In genomic region chr7:101172854-101173751, GRCh38 we compare ENCODE assay signal across 8 cellular contexts. TPM values are rescaled to one million over a fixed set of nuclear protein-coding genes. Genes with fewer than 3 reads are reported as not detected.
DNase-seq lines count a peak whose midpoint lies in the region; ATAC-seq and TF ChIP-seq lines count a peak whose summit lies in the region.

No MANE protein-coding gene starts in this region.

- no peak overlapping the region for H3K4me3 ChIP-seq in CD4-positive, alpha-beta memory T cell (ENCODE audit: low read length in 2 of 2)
- peak overlapping the region; percentile 1 to 31 for H3K4me3 ChIP-seq in right atrium auricular region

- H3K4me1 ChIP-seq in CD4-positive, alpha-beta memory T cell (ENCODE audit: insufficient read depth, low read length), result peaks cover 56% of the 10 kb centered on the region
- peaks cover 0 to 40% of the 10 kb centered on the region in 2 donors for H3K4me1 ChIP-seq in right atrium auricular region

- no peak for TF ChIP-seq CTCF in right atrium auricular region (IDR thresholded peaks at IDR 0.05)

- peak overlapping the region in 2 of 7 donors; percentile 32 to 41 for H3K27ac Mint-ChIP-seq in CD4-positive, alpha-beta memory T cell
- no peak overlapping the region for H3K27ac Mint-ChIP-seq in activated CD4-positive, alpha-beta memory T cell treated with anti-CD3 and anti-CD28 coated beads for 36 hours
- no peak overlapping the region for H3K27ac Mint-ChIP-seq in stimulated activated effector memory CD8-positive, alpha-beta T cell treated with anti-CD3 and anti-CD28 coated beads, Interleukin-12 subunit alpha, Interleukin-12 subunit beta, amount 100 ng/mL, for 72 hours

- H3K4me3 Mint-ChIP-seq in CD4-positive, alpha-beta memory T cell, result peak overlapping the region in 6 of 8 donors; percentile 40 to 69 (median 48)
- H3K4me3 Mint-ChIP-seq in activated CD4-positive, alpha-beta memory T cell treated with anti-CD3 and anti-CD28 coated beads for 36 hours, result no peak overlapping the region
- peak overlapping the region; percentile 60 for H3K4me3 Mint-ChIP-seq in stimulated activated effector memory CD8-positive, alpha-beta T cell treated with anti-CD3 and anti-CD28 coated beads, Interleukin-12 subunit alpha, Interleukin-12 subunit beta, amount 100 ng/mL, for 72 hours

- CTCF ChIA-PET in CD4-positive, alpha-beta memory T cell (lab: Charles Lee; ENCODE audit: partially characterized antibody), result interaction anchor here (0.9 to 4.7 kb wide), 4 partner anchors 18 to 31 kb away, joined by 3 to 27 read pairs (median 13); no protein-coding TSS in a partner anchor
- CTCF ChIA-PET in activated CD4-positive, alpha-beta memory T cell treated with anti-CD3 and anti-CD28 coated beads for 36 hours (lab: Charles Lee), result interaction anchor here (0.7 to 6.9 kb wide), 7 partner anchors 19 to 110 kb away, joined by 3 to 34 read pairs (median 4); no protein-coding TSS in a partner anchor

- H3K4me1 Mint-ChIP-seq in CD4-positive, alpha-beta memory T cell, result peaks cover 30 to 60% (median 48%) of the 10 kb centered on the region in 4 donors
- H3K4me1 Mint-ChIP-seq in activated CD4-positive, alpha-beta memory T cell treated with anti-CD3 and anti-CD28 coated beads for 36 hours (ENCODE audit: low read depth), result peaks cover 51% of the 10 kb centered on the region
- H3K4me1 Mint-ChIP-seq in stimulated activated effector memory CD8-positive, alpha-beta T cell treated with anti-CD3 and anti-CD28 coated beads, Interleukin-12 subunit alpha, Interleukin-12 subunit beta, amount 100 ng/mL, for 72 hours, result peaks cover 65% of the 10 kb centered on the region

- H3K9me3 Mint-ChIP-seq in CD4-positive, alpha-beta memory T cell, result peaks cover 0 to 4% (median 0%) of the 10 kb centered on the region in 8 donors
- H3K9me3 Mint-ChIP-seq in activated CD4-positive, alpha-beta memory T cell treated with anti-CD3 and anti-CD28 coated beads for 36 hours, result no peaks in the 10 kb centered on the region
- no peaks in the 10 kb centered on the region for H3K9me3 Mint-ChIP-seq in stimulated activated effector memory CD8-positive, alpha-beta T cell treated with anti-CD3 and anti-CD28 coated beads, Interleukin-12 subunit alpha, Interleukin-12 subunit beta, amount 100 ng/mL, for 72 hours

- intact Hi-C loops in CD4-positive, alpha-beta memory T cell (cut with micrococcal nuclease), result no loop called here
- intact Hi-C loops in activated CD4-positive, alpha-beta memory T cell treated with anti-CD3 and anti-CD28 coated beads for 36 hours (cut with micrococcal nuclease), result loop anchor here (5.0 kb wide), 1 partner anchor 286 kb away; the partner anchor contains the start of gene UFSP1

- peaks cover 62 to 76% of the 10 kb centered on the region in 2 donors for H3K27me3 Mint-ChIP-seq in CD4-positive, alpha-beta memory T cell
- H3K27me3 Mint-ChIP-seq in activated CD4-positive, alpha-beta memory T cell treated with anti-CD3 and anti-CD28 coated beads for 36 hours, result peaks cover 79% of the 10 kb centered on the region

- no peaks in the 10 kb centered on the region for H3K9me3 ChIP-seq in CD4-positive, alpha-beta memory T cell (ENCODE audit: control insufficient read depth in 1 of 2, low read length in 2 of 2)
- H3K9me3 ChIP-seq in right atrium auricular region, result no peaks in the 10 kb centered on the region

- ATAC-seq in stimulated activated effector memory CD8-positive, alpha-beta T cell treated with anti-CD3 and anti-CD28 coated beads, Interleukin-12 subunit alpha, Interleukin-12 subunit beta, amount 100 ng/mL, for 72 hours, result peak; percentile 34
- ATAC-seq in HG03432 (IDR thresholded peaks at IDR 0.05; ENCODE audit: unreplicated experiment) (no peak), HG02759 (IDR thresholded peaks at IDR 0.05; ENCODE audit: unreplicated experiment) (no peak)

- POLR2A ChIA-PET in CD4-positive, alpha-beta memory T cell (lab: Charles Lee; ENCODE audit: partially characterized antibody), result interaction anchor here (1.3 kb wide), 2 partner anchors 29 to 45 kb away, joined by 3 read pairs; partner anchors contain the start of genes PLOD3 and ZNHIT1
- POLR2A ChIA-PET in activated CD4-positive, alpha-beta memory T cell treated with anti-CD3 and anti-CD28 coated beads for 36 hours (lab: Charles Lee), result interaction anchor here (1.0 kb wide), 1 partner anchor 8 kb away, joined by 5 read pairs; the partner anchor contains the start of gene VGF

- DNase-seq in CD4-positive, alpha-beta memory T cell, result no peak
- peak; percentile 23 for DNase-seq in HuH-7.5 (ENCODE audit: low spot score)
- peak; percentile 54 for DNase-seq in activated CD4-positive, alpha-beta memory T cell treated with anti-CD3 and anti-CD28 coated beads for 36 hours
- DNase-seq in right atrium auricular region (ENCODE audit: low spot score), result no peak
- no peak for DNase-seq in stimulated activated effector memory CD8-positive, alpha-beta T cell treated with anti-CD3 and anti-CD28 coated beads, Interleukin-12 subunit alpha, Interleukin-12 subunit beta, amount 100 ng/mL, for 72 hours (ENCODE audit: low spot score in 2 of 2)
- DNase-seq in occipital lobe (lab: John Stamatoyannopoulos, UW), result no peak

- no peaks in the 10 kb centered on the region for H3K36me3 Mint-ChIP-seq in CD4-positive, alpha-beta memory T cell
- H3K36me3 Mint-ChIP-seq in activated CD4-positive, alpha-beta memory T cell treated with anti-CD3 and anti-CD28 coated beads for 36 hours, result no peaks in the 10 kb centered on the region
- H3K36me3 Mint-ChIP-seq in stimulated activated effector memory CD8-positive, alpha-beta T cell treated with anti-CD3 and anti-CD28 coated beads, Interleukin-12 subunit alpha, Interleukin-12 subunit beta, amount 100 ng/mL, for 72 hours, result peaks cover 6% of the 10 kb centered on the region

- peaks cover 76% of the 10 kb centered on the region for H3K27me3 ChIP-seq in CD4-positive, alpha-beta memory T cell (ENCODE audit: insufficient read depth, low read length)
- peaks cover 57 to 59% of the 10 kb centered on the region in 2 donors for H3K27me3 ChIP-seq in right atrium auricular region

- no peaks in the 10 kb centered on the region for H3K36me3 ChIP-seq in CD4-positive, alpha-beta memory T cell (ENCODE audit: insufficient read depth, low read length)
- H3K36me3 ChIP-seq in right atrium auricular region, result no peaks in the 10 kb centered on the region

- H3K27ac ChIP-seq in CD4-positive, alpha-beta memory T cell (ENCODE audit: low read depth, low read length), result no peak overlapping the region
- no peak overlapping the region for H3K27ac ChIP-seq in right atrium auricular region

RNA-seq across cellular contexts. Expression of gene NAT16, which starts 7.0 kb away (rescaled TPM):
- total RNA-seq in CD4-positive, alpha-beta memory T cell, result not detected
- polyA plus RNA-seq in CD4-positive, alpha-beta memory T cell, result not detected
- not detected for total RNA-seq in activated CD4-positive, alpha-beta memory T cell treated with anti-CD3 and anti-CD28 coated beads for 36 hours
- total RNA-seq in right atrium auricular region (not detected), occipital lobe (1.2 TPM)

RNA-seq across cellular contexts. Expression of gene VGF, which starts 7.7 kb away (rescaled TPM):
- not detected for total RNA-seq in CD4-positive, alpha-beta memory T cell
- not detected for polyA plus RNA-seq in CD4-positive, alpha-beta memory T cell
- total RNA-seq in activated CD4-positive, alpha-beta memory T cell treated with anti-CD3 and anti-CD28 coated beads for 36 hours, result not detected
- total RNA-seq in right atrium auricular region (not detected), occipital lobe (9.7 TPM)

RNA-seq across cellular contexts. Expression of gene AP1S1, which starts 18.8 kb away (rescaled TPM):
- 10 to 100 TPM in 1 of 2 experiments, 1 to 10 TPM in 1; 8.8 to 10.8 TPM for total RNA-seq in CD4-positive, alpha-beta memory T cell
- polyA plus RNA-seq in CD4-positive, alpha-beta memory T cell, result 1 to 10 TPM; 4.2 to 8.2 TPM
- total RNA-seq in activated CD4-positive, alpha-beta memory T cell treated with anti-CD3 and anti-CD28 coated beads for 36 hours, result 10 to 100 TPM; 41.1 to 44.7 TPM
- total RNA-seq in right atrium auricular region, result 10 to 100 TPM; 16.1 to 18.8 TPM
- total RNA-seq in occipital lobe, result 93.4 TPM

RNA-seq across cellular contexts. Expression of gene MOGAT3, which starts 27.7 kb away (rescaled TPM):
- total RNA-seq in CD4-positive, alpha-beta memory T cell, result not detected
- polyA plus RNA-seq in CD4-positive, alpha-beta memory T cell, result not detected
- not detected for total RNA-seq in activated CD4-positive, alpha-beta memory T cell treated with anti-CD3 and anti-CD28 coated beads for 36 hours
- total RNA-seq in right atrium auricular region (not detected), occipital lobe (not detected)

RNA-seq across cellular contexts. Expression of gene PLOD3, which starts 44.3 kb away (rescaled TPM):
- 10 to 100 TPM; 64.0 to 72.4 TPM for total RNA-seq in CD4-positive, alpha-beta memory T cell
- 10 to 100 TPM; 24.6 to 30.4 TPM for polyA plus RNA-seq in CD4-positive, alpha-beta memory T cell
- 10 to 100 TPM; 37.1 to 43.4 TPM for total RNA-seq in activated CD4-positive, alpha-beta memory T cell treated with anti-CD3 and anti-CD28 coated beads for 36 hours
- total RNA-seq in right atrium auricular region (10 to 100 TPM; 35.5 to 35.9 TPM), occipital lobe (10.5 TPM)

Comparison
In these comparisons a context has a peak if more than half of its experiments do, and no peak if none do; other contexts are left out.
1. DNase-seq: peak in HuH-7.5 (single experiment) and activated CD4-positive, alpha-beta memory T cell treated with anti-CD3 and anti-CD28 coated beads for 36 hours (single experiment); none in CD4-positive, alpha-beta memory T cell (0 of 5), right atrium auricular region (single experiment), stimulated activated effector memory CD8-positive, alpha-beta T cell treated with anti-CD3 and anti-CD28 coated beads, Interleukin-12 subunit alpha, Interleukin-12 subunit beta, amount 100 ng/mL, for 72 hours (0 of 2) and occipital lobe (single experiment).
2. H3K4me3 ChIP-seq: peak in right atrium auricular region (2 of 2); none in CD4-positive, alpha-beta memory T cell (0 of 2).
3. RNA of gene VGF, which starts 7.7 kb away (total RNA-seq): 9.7 TPM in occipital lobe (single experiment); not detected in CD4-positive, alpha-beta memory T cell, not detected in activated CD4-positive, alpha-beta memory T cell treated with anti-CD3 and anti-CD28 coated beads for 36 hours and not detected in right atrium auricular region; every median in the first group is over 10 times any median in the second.